Comparison of ENCODE assay signal across 8 cellular contexts in the genomic region with DNA sequence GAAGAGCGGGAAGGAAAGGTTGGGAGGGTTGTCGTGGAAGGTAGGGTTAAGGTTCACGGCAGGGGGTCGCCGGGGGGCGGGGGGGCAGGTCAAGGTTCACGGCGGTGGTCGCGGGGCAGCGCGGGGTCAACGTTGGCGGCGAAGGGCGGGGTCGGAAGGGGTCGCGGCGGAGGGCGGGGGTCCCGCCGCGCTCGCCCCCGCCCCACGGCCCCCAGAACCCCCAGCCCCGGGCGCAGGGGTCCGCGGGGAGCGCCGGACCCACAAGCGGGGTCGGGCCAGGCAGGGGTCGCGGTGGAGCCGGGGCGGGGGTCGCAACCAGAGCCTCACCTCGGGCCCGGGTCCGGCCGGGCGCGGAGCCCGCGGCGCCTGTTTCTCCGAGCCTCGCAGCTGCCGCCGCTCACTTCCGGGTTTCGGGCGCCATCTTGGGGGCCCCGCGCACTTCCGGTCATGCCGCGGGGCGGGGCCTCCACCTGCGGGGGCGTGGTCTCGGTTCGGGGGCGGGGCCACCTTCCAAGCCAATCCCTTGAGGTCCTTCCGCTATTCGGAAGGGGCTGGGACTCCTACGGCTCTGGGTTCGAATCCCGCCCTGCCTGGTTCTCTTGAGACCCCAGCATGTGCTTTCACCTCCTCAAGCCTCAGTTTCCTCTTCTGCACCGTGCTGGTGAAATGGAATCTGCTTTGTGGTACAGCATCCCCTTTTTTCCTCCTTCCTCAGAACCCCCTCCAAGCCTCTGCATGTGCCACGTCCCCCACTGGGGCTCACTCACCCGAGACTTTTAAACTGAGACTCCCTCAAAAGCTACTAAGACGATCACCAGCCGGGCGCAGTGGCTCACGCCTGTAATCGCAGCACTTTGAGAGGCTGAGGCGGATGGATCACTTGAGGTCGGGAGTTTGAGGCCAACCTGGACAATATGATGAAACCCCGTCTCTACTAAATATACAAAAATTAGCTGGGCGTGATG. TPM values are rescaled to one million over a fixed set of nuclear protein-coding genes. Genes with fewer than 3 reads are reported as not detected.
DNase-seq lines count a peak whose midpoint lies in the region; ATAC-seq and TF ChIP-seq lines count a peak whose summit lies in the region.

A gene with protein sequence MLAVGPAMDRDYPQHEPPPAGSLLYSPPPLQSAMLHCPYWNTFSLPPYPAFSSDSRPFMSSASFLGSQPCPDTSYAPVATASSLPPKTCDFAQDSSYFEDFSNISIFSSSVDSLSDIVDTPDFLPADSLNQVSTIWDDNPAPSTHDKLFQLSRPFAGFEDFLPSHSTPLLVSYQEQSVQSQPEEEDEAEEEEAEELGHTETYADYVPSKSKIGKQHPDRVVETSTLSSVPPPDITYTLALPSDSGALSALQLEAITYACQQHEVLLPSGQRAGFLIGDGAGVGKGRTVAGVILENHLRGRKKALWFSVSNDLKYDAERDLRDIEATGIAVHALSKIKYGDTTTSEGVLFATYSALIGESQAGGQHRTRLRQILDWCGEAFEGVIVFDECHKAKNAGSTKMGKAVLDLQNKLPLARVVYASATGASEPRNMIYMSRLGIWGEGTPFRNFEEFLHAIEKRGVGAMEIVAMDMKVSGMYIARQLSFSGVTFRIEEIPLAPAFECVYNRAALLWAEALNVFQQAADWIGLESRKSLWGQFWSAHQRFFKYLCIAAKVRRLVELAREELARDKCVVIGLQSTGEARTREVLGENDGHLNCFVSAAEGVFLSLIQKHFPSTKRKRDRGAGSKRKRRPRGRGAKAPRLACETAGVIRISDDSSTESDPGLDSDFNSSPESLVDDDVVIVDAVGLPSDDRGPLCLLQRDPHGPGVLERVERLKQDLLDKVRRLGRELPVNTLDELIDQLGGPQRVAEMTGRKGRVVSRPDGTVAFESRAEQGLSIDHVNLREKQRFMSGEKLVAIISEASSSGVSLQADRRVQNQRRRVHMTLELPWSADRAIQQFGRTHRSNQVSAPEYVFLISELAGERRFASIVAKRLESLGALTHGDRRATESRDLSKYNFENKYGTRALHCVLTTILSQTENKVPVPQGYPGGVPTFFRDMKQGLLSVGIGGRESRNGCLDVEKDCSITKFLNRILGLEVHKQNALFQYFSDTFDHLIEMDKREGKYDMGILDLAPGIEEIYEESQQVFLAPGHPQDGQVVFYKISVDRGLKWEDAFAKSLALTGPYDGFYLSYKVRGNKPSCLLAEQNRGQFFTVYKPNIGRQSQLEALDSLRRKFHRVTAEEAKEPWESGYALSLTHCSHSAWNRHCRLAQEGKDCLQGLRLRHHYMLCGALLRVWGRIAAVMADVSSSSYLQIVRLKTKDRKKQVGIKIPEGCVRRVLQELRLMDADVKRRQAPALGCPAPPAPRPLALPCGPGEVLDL (N-terminal part only) (minus strand): TSS at position 424 of the 965 bp plus-strand sequence. CDS start 19,992 bp downstream, outside the sequence.

- H3K4me1 ChIP-seq in Karpas-422 (ENCODE audit: low read length): peaks cover 11% of the 10 kb centered on the region

- peak; percentile 63 for ATAC-seq in GM19351 (IDR thresholded peaks at IDR 0.05; ENCODE audit: unreplicated experiment)
- peak; percentile 93 to 97 for ATAC-seq in natural killer cell treated with Interleukin-12 subunit alpha and Interleukin-12 subunit beta and Interleukin-15 and Interleukin-18, amount 100 ng/mL, for 72 hours

- no peaks in the 10 kb centered on the region for H3K9me2 ChIP-seq in Karpas-422 (replicated peaks; ENCODE audit: insufficient read depth, low read length)

- H3K79me2 ChIP-seq in Karpas-422 (ENCODE audit: low read length): peaks cover 46% of the 10 kb centered on the region

- H3K4me3 ChIP-seq in Karpas-422 (ENCODE audit: low read length): peak within 1 kb of the TSS; percentile 82

- no peaks in the 10 kb centered on the region for H3K27me3 ChIP-seq in Karpas-422 (ENCODE audit: low read length)

- peak within 1 kb of the TSS; percentile 90 for H3K4me3 Mint-ChIP-seq in natural killer cell treated with Interleukin-12 subunit alpha and Interleukin-12 subunit beta and Interleukin-15 and Interleukin-18, amount 100 ng/mL, for 72 hours

- H3K27me3 Mint-ChIP-seq in natural killer cell treated with Interleukin-12 subunit alpha and Interleukin-12 subunit beta and Interleukin-15 and Interleukin-18, amount 100 ng/mL, for 72 hours: no peaks in the 10 kb centered on the region

- peak within 1 kb of the TSS; percentile 14; the same call in 1 of the 2 replicates for H2AFZ ChIP-seq in Karpas-422 (ENCODE audit: low read length)

- DNase-seq in AG20443 (ENCODE audit: low spot score): peak; percentile 96
- peak; percentile 97 for DNase-seq in Karpas-422
- DNase-seq in activated T-helper 9 cell treated with anti-CD3 and anti-CD28 coated beads, Interleukin-2, amount 50 U/mL, for 16 hours (ENCODE audit: low read depth): peak; percentile 81
- peak; percentile 77 for DNase-seq in fibroblast of peridontal ligament (ENCODE audit: extremely low read depth)
- DNase-seq in natural killer cell treated with Interleukin-12 subunit alpha and Interleukin-12 subunit beta and Interleukin-15 and Interleukin-18, amount 100 ng/mL, for 72 hours (ENCODE audit: low spot score): peak; percentile 94
- peak; percentile 78 for DNase-seq in stimulated activated naive CD4-positive, alpha-beta T cell treated with Interleukin-2 at 50 U/mL for 16 hours (lab: John Stamatoyannopoulos, UW)

- H3K9me3 ChIP-seq in Karpas-422 (ENCODE audit: low read length): no peaks in the 10 kb centered on the region

- H3K27ac Mint-ChIP-seq in natural killer cell treated with Interleukin-12 subunit alpha and Interleukin-12 subunit beta and Interleukin-15 and Interleukin-18, amount 100 ng/mL, for 72 hours: peak within 1 kb of the TSS; percentile 81 to 88

- H3K4me2 ChIP-seq in Karpas-422 (ENCODE audit: low read depth, low read length, poor library complexity, severe bottlenecking): peak within 1 kb of the TSS; percentile 94

- peaks cover 7% of the 10 kb centered on the region for H3K36me3 Mint-ChIP-seq in natural killer cell treated with Interleukin-12 subunit alpha and Interleukin-12 subunit beta and Interleukin-15 and Interleukin-18, amount 100 ng/mL, for 72 hours

- H4K20me1 ChIP-seq in Karpas-422 (ENCODE audit: insufficient read depth, low read depth, low read length): no peaks in the 10 kb centered on the region; the same call in 1 of the 2 replicates

- no peaks in the 10 kb centered on the region for H3K36me3 ChIP-seq in Karpas-422 (ENCODE audit: insufficient read depth, low read length)

- H3K27ac ChIP-seq in Karpas-422 (ENCODE audit: low read length): peak within 1 kb of the TSS; percentile 65

- H3K4me1 Mint-ChIP-seq in natural killer cell treated with Interleukin-12 subunit alpha and Interleukin-12 subunit beta and Interleukin-15 and Interleukin-18, amount 100 ng/mL, for 72 hours (ENCODE audit: low read depth in 2 of 2): peaks cover 20 to 29% of the 10 kb centered on the region in 2 donors

- H3K9ac ChIP-seq in Karpas-422 (ENCODE audit: low read length): peak within 1 kb of the TSS; percentile 90

- TF ChIP-seq POLR2A in Raji (IDR thresholded peaks at IDR 0.05; ENCODE audit: insufficient read depth, low read depth, low read length): peak; percentile 79

- H3K9me3 Mint-ChIP-seq in natural killer cell treated with Interleukin-12 subunit alpha and Interleukin-12 subunit beta and Interleukin-15 and Interleukin-18, amount 100 ng/mL, for 72 hours: no peaks in the 10 kb centered on the region

RNA-seq across cellular contexts. Expression of the gene that starts here (rescaled TPM):
- total RNA-seq in Karpas-422 (2014; rRNA removed; shearing (Covaris generic); ENCODE audit: low replicate concordance): 7.9 and 17.1 TPM in 2 replicates
- 100 to 1,000 TPM; 204 to 205 TPM for total RNA-seq in natural killer cell treated with Interleukin-12 subunit alpha and Interleukin-12 subunit beta and Interleukin-15 and Interleukin-18, amount 100 ng/mL, for 72 hours

Comparison
In these comparisons a context has a peak if more than half of its experiments do, and no peak if none do; other contexts are left out.
1. Peak in every context shown above with its lines: DNase-seq, ATAC-seq, H3K4me3 ChIP-seq and H3K27ac ChIP-seq.
2. RNA of the gene that starts here (total RNA-seq): 204 to 205 TPM in natural killer cell treated with Interleukin-12 subunit alpha and Interleukin-12 subunit beta and Interleukin-15 and Interleukin-18, amount 100 ng/mL, for 72 hours; 7.9 to 17.1 TPM in Karpas-422; every median in the first group is over 10 times any median in the second.